In genomic region chr4:154491731-154492249, GRCh38 we compare ENCODE assay signal across 8 cellular contexts. TPM values are rescaled to one million over a fixed set of nuclear protein-coding genes. Genes with fewer than 3 reads are reported as not detected.
DNase-seq lines count a peak whose midpoint lies in the region; ATAC-seq, FAIRE-seq and TF ChIP-seq lines count a peak whose summit lies in the region.

Gene DCHS2, minus strand, starts transcription at chr4:154491799. Its CDS starts 444 bp downstream, at chr4:154491355.

- intact Hi-C loops in CD4-positive, alpha-beta memory T cell (cut with micrococcal nuclease), result no loop called here
- intact Hi-C loops in endothelial cell of umbilical vein (cut with micrococcal nuclease), result no loop called here

- H3K36me3 ChIP-seq in CD4-positive, alpha-beta memory T cell (ENCODE audit: insufficient read depth, low read length), result no peaks in the 10 kb centered on the region
- no peaks in the 10 kb centered on the region for H3K36me3 ChIP-seq in endothelial cell of umbilical vein (ENCODE audit: control insufficient read depth in 2 of 2, extremely low read depth in 1 of 2, insufficient read depth in 2 of 2, low read length in 2 of 2)

- TF ChIP-seq POLR2A in endothelial cell of umbilical vein (IDR thresholded peaks at IDR 0.05; ENCODE audit: low read depth, low read length), result no peak

- H3K27ac Mint-ChIP-seq in CD4-positive, alpha-beta memory T cell, result peak within 1 kb of the TSS in 1 of 7 donors; percentile 51
- H3K27ac Mint-ChIP-seq in nephron progenitor cell, result no peak within 1 kb of the TSS

- DNase-seq in CD4-positive, alpha-beta memory T cell, result no peak
- DNase-seq in endothelial cell of umbilical vein (ENCODE audit: low read depth, low spot score) (no peak), nephron progenitor cell (peak; percentile 73), NCI-H446 (lab: John Stamatoyannopoulos, UW) (no peak)

- POLR2A ChIA-PET in CD4-positive, alpha-beta memory T cell (lab: Charles Lee; ENCODE audit: partially characterized antibody), result no interaction called here
- POLR2A ChIA-PET in endothelial cell of umbilical vein (lab: Charles Lee), result interaction anchor here (0.6 kb wide), 1 partner anchor 776 kb away, joined by 3 read pairs; no protein-coding TSS in a partner anchor

- peak; percentile 66 for ATAC-seq in GM18873 (IDR thresholded peaks at IDR 0.05; ENCODE audit: low FRiP score, unreplicated experiment)
- peak; percentile 60 for ATAC-seq in HG03066 (IDR thresholded peaks at IDR 0.05; ENCODE audit: low read depth, unreplicated experiment)
- ATAC-seq in SK-N-SH treated with all-trans-retinoic acid at 6 μM for 48 hours, result peak; percentile 53
- ATAC-seq in HG03095 (IDR thresholded peaks at IDR 0.05; ENCODE audit: unreplicated experiment), result no peak

- CTCF ChIA-PET in CD4-positive, alpha-beta memory T cell (lab: Charles Lee; ENCODE audit: partially characterized antibody), result no interaction called here
- CTCF ChIA-PET in endothelial cell of umbilical vein (lab: Charles Lee), result interaction anchor here (1.7 kb wide), 1 partner anchor 12 kb away, joined by 4 read pairs; no protein-coding TSS in a partner anchor

- H3K4me1 ChIP-seq in CD4-positive, alpha-beta memory T cell (ENCODE audit: insufficient read depth, low read length), result no peaks in the 10 kb centered on the region
- H3K4me1 ChIP-seq in endothelial cell of umbilical vein (ENCODE audit: control insufficient read depth, extremely low read depth, insufficient read depth, low read length), result no peaks in the 10 kb centered on the region

- FAIRE-seq in endothelial cell of umbilical vein (lab: Jason Lieb, UNC), result no peak

- H3K9me1 ChIP-seq in endothelial cell of umbilical vein (replicated peaks; ENCODE audit: control insufficient read depth, extremely low read depth, insufficient read depth, low read length), result no peaks in the 10 kb centered on the region

- H3K9me3 ChIP-seq in CD4-positive, alpha-beta memory T cell (ENCODE audit: control insufficient read depth in 1 of 2, low read length in 2 of 2), result no peaks in the 10 kb centered on the region
- no peaks in the 10 kb centered on the region for H3K9me3 ChIP-seq in endothelial cell of umbilical vein (replicated peaks; ENCODE audit: control insufficient read depth, insufficient read depth, low read length)

- H3K9me3 Mint-ChIP-seq in CD4-positive, alpha-beta memory T cell, result peaks cover 0 to 4% (median 0%) of the 10 kb centered on the region in 8 donors
- H3K9me3 Mint-ChIP-seq in nephron progenitor cell, result peaks cover 12% of the 10 kb centered on the region

- H3K4me3 Mint-ChIP-seq in CD4-positive, alpha-beta memory T cell, result peak within 1 kb of the TSS; percentile 60 to 84 (median 68)
- H3K4me3 Mint-ChIP-seq in nephron progenitor cell, result peak within 1 kb of the TSS; percentile 87

- peak within 1 kb of the TSS; percentile 17 for H3K4me2 ChIP-seq in endothelial cell of umbilical vein (ENCODE audit: insufficient read depth, low read length)

- H3K27me3 ChIP-seq in CD4-positive, alpha-beta memory T cell (ENCODE audit: insufficient read depth, low read length), result peaks cover 5% of the 10 kb centered on the region
- H3K27me3 ChIP-seq in endothelial cell of umbilical vein (ENCODE audit: control insufficient read depth in 2 of 2, insufficient read depth in 2 of 2, low read length in 2 of 2), result peaks cover 35 to 38% of the 10 kb centered on the region in 2 experiments

- no peaks in the 10 kb centered on the region for H3K36me3 Mint-ChIP-seq in CD4-positive, alpha-beta memory T cell
- no peaks in the 10 kb centered on the region for H3K36me3 Mint-ChIP-seq in nephron progenitor cell (ENCODE audit: low read depth)

- dilution Hi-C loops in endothelial cell of umbilical vein (cut with MboI; ENCODE audit: extremely low pct_ligation_motif_present, low sequenced_read_pairs), result no loop called here

- no peak within 1 kb of the TSS for H3K27ac ChIP-seq in CD4-positive, alpha-beta memory T cell (ENCODE audit: low read depth, low read length)
- no peak within 1 kb of the TSS for H3K27ac ChIP-seq in endothelial cell of umbilical vein (ENCODE audit: insufficient read depth, low read depth, low read length)

- peaks cover 8 to 24% (median 14%) of the 10 kb centered on the region in 4 donors for H3K4me1 Mint-ChIP-seq in CD4-positive, alpha-beta memory T cell
- peaks cover 17% of the 10 kb centered on the region for H3K4me1 Mint-ChIP-seq in nephron progenitor cell

- peak within 1 kb of the TSS; percentile 18 for H2AFZ ChIP-seq in endothelial cell of umbilical vein (ENCODE audit: low read depth, low read length)

- no peaks in the 10 kb centered on the region for H3K79me2 ChIP-seq in endothelial cell of umbilical vein (ENCODE audit: control insufficient read depth, insufficient read depth, low read length)

- BruUV-seq in endothelial cell of umbilical vein (replicated peaks; lab: Mats Ljungman, UMichigan), result no TSS peak

- no peak within 1 kb of the TSS for H3K4me3 ChIP-seq in CD4-positive, alpha-beta memory T cell (ENCODE audit: low read length in 2 of 2)
- no peak within 1 kb of the TSS for H3K4me3 ChIP-seq in endothelial cell of umbilical vein (replicated peaks in 1 of 3; ENCODE audit: insufficient read depth in 1 of 3, low read depth in 1 of 3, low read length in 3 of 3)

- TF ChIP-seq CTCF in endothelial cell of umbilical vein (IDR thresholded peaks at IDR 0.05; ENCODE audit: extremely low read depth in 1 of 2, insufficient read depth in 1 of 2, low read depth in 1 of 2, low read length in 2 of 2) (no peak), nephron progenitor cell (IDR thresholded peaks at IDR 0.05) (no peak)

- peaks cover 34 to 51% of the 10 kb centered on the region in 2 donors for H3K27me3 Mint-ChIP-seq in CD4-positive, alpha-beta memory T cell
- peaks cover 14% of the 10 kb centered on the region for H3K27me3 Mint-ChIP-seq in nephron progenitor cell (ENCODE audit: low read depth, poor library complexity)

- no peak within 1 kb of the TSS for H3K9ac ChIP-seq in endothelial cell of umbilical vein (replicated peaks; ENCODE audit: extremely low read depth, insufficient read depth, low read length)

- no peaks in the 10 kb centered on the region for H4K20me1 ChIP-seq in endothelial cell of umbilical vein (replicated peaks; ENCODE audit: control insufficient read depth, extremely low read depth, insufficient read depth, low read length)

TF ChIP-seq in SK-N-SH treated with all-trans-retinoic acid at 6 μM for 48 hours, 23 proteins besides CTCF, POLR2A, EP300 and RAD21 (continues in another document):
- TF ChIP-seq OSR1 (CRISPR knock-in tag; IDR thresholded peaks at IDR 0.05) (no peak), TCF4 (CRISPR knock-in tag; IDR thresholded peaks at IDR 0.05; ENCODE audit: borderline replicate concordance) (no peak), ZNF70 (CRISPR knock-in tag; IDR thresholded peaks at IDR 0.05) (no peak), CSDC2 (CRISPR knock-in tag; IDR thresholded peaks at IDR 0.05) (no peak), ZC3H10 (CRISPR knock-in tag; IDR thresholded peaks at IDR 0.05) (no peak), PPARA (CRISPR knock-in tag; IDR thresholded peaks at IDR 0.05; ENCODE audit: borderline replicate concordance) (no peak), ZFP30 (CRISPR knock-in tag; IDR thresholded peaks at IDR 0.05) (no peak), CREB5 (CRISPR knock-in tag; IDR thresholded peaks at IDR 0.05; ENCODE audit: low read depth) (no peak)

TF ChIP-seq in endothelial cell of umbilical vein, 7 proteins besides CTCF, POLR2A, EP300 and RAD21:
- TF ChIP-seq GATA2 (IDR thresholded peaks at IDR 0.05; ENCODE audit: insufficient read depth, insufficient read length, low read depth, low read length), result no peak
- no peak for TF ChIP-seq POLR2AphosphoS5 (IDR thresholded peaks at IDR 0.05; ENCODE audit: insufficient read depth, low read depth, low read length)
- TF ChIP-seq JUN (IDR thresholded peaks at IDR 0.05; ENCODE audit: borderline replicate concordance, insufficient read depth, insufficient read length, low read depth), result no peak
- no peak for TF ChIP-seq FOS (IDR thresholded peaks at IDR 0.05; ENCODE audit: borderline replicate concordance, insufficient read depth, low read length)
- TF ChIP-seq MYC (IDR thresholded peaks at IDR 0.05; ENCODE audit: low read depth, low read length), result no peak
- TF ChIP-seq MAX (IDR thresholded peaks at IDR 0.05; ENCODE audit: insufficient read depth, insufficient read length), result no peak
- TF ChIP-seq EZH2 (IDR thresholded peaks at IDR 0.05; ENCODE audit: borderline replicate concordance, low read depth, low read length, severe bottlenecking), result no peak

RNA-seq across cellular contexts. Expression of gene DCHS2, which starts in this region (rescaled TPM):
- under 1 TPM; 0.14 to 0.17 TPM for total RNA-seq in CD4-positive, alpha-beta memory T cell
- polyA plus RNA-seq in CD4-positive, alpha-beta memory T cell, result under 1 TPM in 1 of 2 donors, not detected in 1; 0.33 TPM
- total RNA-seq in endothelial cell of umbilical vein, result not detected in 2 replicates
- polyA plus RNA-seq in endothelial cell of umbilical vein, result not detected in 2 replicates
- not detected in 2 replicates for polyA plus RNA-seq in endothelial cell of umbilical vein (2011; cell fraction: cytosol; rRNA removed)
- not detected in 2 replicates for polyA plus RNA-seq in endothelial cell of umbilical vein (2011; cell fraction: nucleus; rRNA removed)
- polyA plus RNA-seq in endothelial cell of umbilical vein (2012), result not detected in 2 replicates
- polyA minus RNA-seq in endothelial cell of umbilical vein, result not detected in 2 replicates
- polyA minus RNA-seq in endothelial cell of umbilical vein (2011; cell fraction: cytosol; rRNA and poly(A)+ RNA removed), result not detected
- polyA minus RNA-seq in endothelial cell of umbilical vein (2011; cell fraction: nucleus; rRNA and poly(A)+ RNA removed), result not detected in 2 replicates
